1 cellular context compared by ENCODE assay signal in genomic region chr17:75088902-75089417, GRCh38.
TF ChIP-seq lines count a peak whose summit lies in the region.

No MANE protein-coding gene starts in this region.

TF ChIP-seq in HCT116, 20 proteins besides CTCF, POLR2A, EP300 and RAD21 (continued from another document):
- TF ChIP-seq REST (IDR thresholded peaks at IDR 0.05; ENCODE audit: low read depth) (no peak), POLR2AphosphoS5 (IDR thresholded peaks at IDR 0.05; ENCODE audit: low read depth, low read length) (peak; percentile 59)
